28 cellular contexts compared by ENCODE assay signal in the genomic region with DNA sequence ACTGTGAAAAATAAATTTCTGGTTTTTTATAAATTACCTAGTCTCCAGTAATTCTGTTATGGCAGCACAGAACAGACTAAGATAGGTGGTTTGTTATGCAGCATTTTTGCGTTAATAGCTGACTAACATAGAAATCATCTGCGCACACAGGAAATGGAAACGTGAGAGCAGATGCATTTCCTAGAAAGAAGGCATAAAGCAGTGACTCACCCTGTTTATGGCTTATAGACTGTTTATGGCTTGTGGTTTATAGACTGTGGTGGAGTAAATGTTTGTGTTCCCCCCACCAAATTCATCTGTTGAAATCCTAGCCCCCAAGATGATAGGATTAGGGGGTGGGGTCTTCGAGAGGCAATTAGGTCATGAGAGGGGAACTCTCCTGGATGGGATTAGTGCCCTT. TPM values are rescaled to one million over a fixed set of nuclear protein-coding genes. Genes with fewer than 3 reads are reported as not detected.
DNase-seq lines count a peak whose midpoint lies in the region; ATAC-seq and TF ChIP-seq lines count a peak whose summit lies in the region.
"Had no signal": no experiment of that assay in that cellular context is flagged by ENCODE, and none has a peak within 500 bp of the region (broad histone marks: within the 10 kb centered on the region; RNA-seq: fewer than 3 reads in every experiment).

No MANE protein-coding gene starts in this region.

- peaks cover 20% of the 10 kb centered on the region for H3K27me3 Mint-ChIP-seq in activated T-helper 17 cell treated with anti-CD3 and anti-CD28 coated beads, Interleukin-2, amount 50 U/mL, for 72 hours
- H3K27me3 Mint-ChIP-seq in stimulated activated naive CD8-positive, alpha-beta T cell treated with anti-CD3 and anti-CD28 coated beads, Interleukin-15, amount 100 ng/mL, for 72 hours, result peaks cover 37% of the 10 kb centered on the region

- ATAC-seq in activated T-helper 17 cell treated with anti-CD3 and anti-CD28 coated beads, Interleukin-2, amount 50 U/mL, for 72 hours (replicated peaks), result peak; percentile 43
- peak; percentile 58 for ATAC-seq in foreskin keratinocyte
- no peak for ATAC-seq in stimulated activated naive CD8-positive, alpha-beta T cell treated with anti-CD3 and anti-CD28 coated beads, Interleukin-15, amount 100 ng/mL, for 72 hours
- ATAC-seq: gastroesophageal sphincter, left colon, T-cell had no signal

- H3K27me3 ChIP-seq in foreskin keratinocyte (no peaks in the 10 kb centered on the region), tibial nerve (no peaks in the 10 kb centered on the region)
- H3K27me3 ChIP-seq: gastroesophageal sphincter, sigmoid colon, stomach, upper lobe of left lung had no signal

- H3K27ac ChIP-seq in foreskin keratinocyte (peak overlapping the region; percentile 51), tibial nerve (no peak overlapping the region)
- H3K27ac ChIP-seq: gastroesophageal sphincter, sigmoid colon, stomach, upper lobe of left lung had no signal

- peaks cover 0 to 14% (median 0%) of the 10 kb centered on the region in 3 donors for H3K36me3 ChIP-seq in tibial nerve
- H3K36me3 ChIP-seq: BE2C, HAP-1 had no signal

- no peak overlapping the region for H3K4me3 Mint-ChIP-seq in activated T-helper 17 cell treated with anti-CD3 and anti-CD28 coated beads, Interleukin-2, amount 50 U/mL, for 72 hours
- no peak overlapping the region for H3K4me3 Mint-ChIP-seq in stimulated activated naive CD8-positive, alpha-beta T cell treated with anti-CD3 and anti-CD28 coated beads, Interleukin-15, amount 100 ng/mL, for 72 hours
- H3K4me3 Mint-ChIP-seq: IgD-negative memory B cell; natural killer cell treated with Interleukin-12 subunit alpha and Interleukin-12 subunit beta and Interleukin-15 and Interleukin-18, amount 100 ng/mL, for 72 hours; T-cell had no signal

- no peaks in the 10 kb centered on the region for H3K36me3 Mint-ChIP-seq in activated T-helper 17 cell treated with anti-CD3 and anti-CD28 coated beads, Interleukin-2, amount 50 U/mL, for 72 hours (ENCODE audit: low read depth)
- H3K36me3 Mint-ChIP-seq: IgD-negative memory B cell; natural killer cell treated with Interleukin-12 subunit alpha and Interleukin-12 subunit beta and Interleukin-15 and Interleukin-18, amount 100 ng/mL, for 72 hours; T-cell had no signal

- WGBS in tibial nerve, 2 donors, result 91 to 99% methylated on average over 4 of the region's 4 CpGs

- TF ChIP-seq EP300 in tibial nerve (IDR thresholded peaks at IDR 0.05), result no peak

- H3K9me3 ChIP-seq in tibial nerve, result no peaks in the 10 kb centered on the region
- H3K9me3 ChIP-seq: BE2C, gastroesophageal sphincter, HAP-1, stomach, upper lobe of left lung had no signal

- no peak overlapping the region for H3K27ac Mint-ChIP-seq in activated T-helper 17 cell treated with anti-CD3 and anti-CD28 coated beads, Interleukin-2, amount 50 U/mL, for 72 hours
- H3K27ac Mint-ChIP-seq in stimulated activated naive CD8-positive, alpha-beta T cell treated with anti-CD3 and anti-CD28 coated beads, Interleukin-15, amount 100 ng/mL, for 72 hours, result no peak overlapping the region
- H3K27ac Mint-ChIP-seq: IgD-negative memory B cell; natural killer cell treated with Interleukin-12 subunit alpha and Interleukin-12 subunit beta and Interleukin-15 and Interleukin-18, amount 100 ng/mL, for 72 hours; T-cell had no signal

- no peak for TF ChIP-seq POLR2A in tibial nerve (IDR thresholded peaks at IDR 0.05)

- H3K9me3 Mint-ChIP-seq in activated T-helper 17 cell treated with anti-CD3 and anti-CD28 coated beads, Interleukin-2, amount 50 U/mL, for 72 hours, result peaks cover 4% of the 10 kb centered on the region
- peaks cover 1 to 2% of the 10 kb centered on the region in 2 donors for H3K9me3 Mint-ChIP-seq in stimulated activated naive CD8-positive, alpha-beta T cell treated with anti-CD3 and anti-CD28 coated beads, Interleukin-15, amount 100 ng/mL, for 72 hours
- H3K9me3 Mint-ChIP-seq: natural killer cell treated with Interleukin-12 subunit alpha and Interleukin-12 subunit beta and Interleukin-15 and Interleukin-18, amount 100 ng/mL, for 72 hours had no signal

- no peak overlapping the region for H3K4me3 ChIP-seq in tibial nerve
- H3K4me3 ChIP-seq: gastroesophageal sphincter, HAP-1, sigmoid colon, stomach, upper lobe of left lung had no signal

- TF ChIP-seq CTCF in foreskin keratinocyte (conservative IDR thresholded peaks at IDR 0.05), result no peak
- TF ChIP-seq CTCF in tibial nerve (IDR thresholded peaks at IDR 0.05), result no peak

- DNase-seq in EH (ENCODE audit: low read depth), result peak; percentile 76
- peak; percentile 61 for DNase-seq in HT1080 (ENCODE audit: low read depth)
- DNase-seq in foreskin keratinocyte, result peak; percentile 69 to 88
- no peak for DNase-seq in SKM-1 treated with dmso at 0.1 percent for 144 hours (lab: John Stamatoyannopoulos, UW; ENCODE audit: unreplicated experiment)
- no peak for DNase-seq in tibial nerve (ENCODE audit: low spot score in 2 of 2)
- DNase-seq in stimulated activated naive CD8-positive, alpha-beta T cell treated with anti-CD3 and anti-CD28 coated beads, Interleukin-15, amount 100 ng/mL, for 72 hours, result no peak
- no peak for DNase-seq in COLO668 (lab: John Stamatoyannopoulos, UW; ENCODE audit: unreplicated experiment)
- DNase-seq: activated CD4-positive, alpha-beta T cell treated with anti-CD3 and anti-CD28 coated beads for 48 hours; activated naive CD4-positive, alpha-beta T cell treated with anti-CD3 and anti-CD28 coated beads, Interleukin-2, amount 50 U/mL, for 16 hours; activated T-cell treated with anti-CD3 and anti-CD28 coated beads for 4 hours; BE2C; Calu3; cortex of kidney; left colon; NCI-H2029 treated with DMSO at 0.1 percent for 48 hours; NCI-H510A; posterior cingulate gyrus; Right ventricle myocardium superior; sigmoid colon; stimulated activated CD4-positive, alpha-beta T cell treated with anti-CD3 and anti-CD28 coated beads, Interleukin-2, amount 100 ng/mL, for 24 hours; stomach; T-cell; upper lobe of left lung had no signal

- H3K4me1 ChIP-seq in foreskin keratinocyte, result peaks cover 49% of the 10 kb centered on the region
- peaks cover 0 to 11% (median 0%) of the 10 kb centered on the region in 4 donors for H3K4me1 ChIP-seq in tibial nerve
- H3K4me1 ChIP-seq: BE2C, HAP-1 had no signal

- H3K4me1 Mint-ChIP-seq in activated T-helper 17 cell treated with anti-CD3 and anti-CD28 coated beads, Interleukin-2, amount 50 U/mL, for 72 hours, result no peaks in the 10 kb centered on the region
- H3K4me1 Mint-ChIP-seq in stimulated activated naive CD8-positive, alpha-beta T cell treated with anti-CD3 and anti-CD28 coated beads, Interleukin-15, amount 100 ng/mL, for 72 hours, result no peaks in the 10 kb centered on the region
- H3K4me1 Mint-ChIP-seq: IgD-negative memory B cell, T-cell had no signal

RNA-seq across cellular contexts. Expression of gene OSMR, which starts 18.3 kb away (rescaled TPM):
- total RNA-seq in HT1080 (2014; rRNA removed; shearing (Covaris generic)), result 21.9 and 31.2 TPM in 2 replicates
- polyA plus RNA-seq in HT1080 (2015; cell fraction: cytosol; rRNA removed), result 60.8 and 77.0 TPM in 2 replicates
- 205 and 206 TPM in 2 replicates for polyA plus RNA-seq in HT1080 (2015; cell fraction: nucleus; rRNA removed)
- total RNA-seq in activated T-helper 17 cell treated with anti-CD3 and anti-CD28 coated beads, Interleukin-2, amount 50 U/mL, for 72 hours, result under 1 TPM; 0.19 to 0.26 TPM
- total RNA-seq in foreskin keratinocyte, result 28.0 and 31.5 TPM in 2 replicates
- polyA plus RNA-seq in foreskin keratinocyte, result 9.2 and 11.5 TPM in 2 replicates
- total RNA-seq in tibial nerve, result 10 to 100 TPM; 33.1 to 97.5 (median 42.8) TPM
- polyA plus RNA-seq: IgD-negative memory B cell had no signal

Comparison
In these comparisons a context has a peak if more than half of its experiments do, and no peak if none do; other contexts are left out.
1. DNase-seq: peak in EH (single experiment), HT1080 (single experiment) and foreskin keratinocyte (2 of 2); none in SKM-1 treated with dmso at 0.1 percent for 144 hours (single experiment), tibial nerve (0 of 2), stimulated activated naive CD8-positive, alpha-beta T cell treated with anti-CD3 and anti-CD28 coated beads, Interleukin-15, amount 100 ng/mL, for 72 hours (0 of 2) and COLO668 (single experiment).
2. RNA of gene OSMR, which starts 18.3 kb away (total RNA-seq): 33.1 to 97.5 TPM in tibial nerve, 28.0 to 31.5 TPM in foreskin keratinocyte and 21.9 to 31.2 TPM in HT1080; 0.19 to 0.26 TPM in activated T-helper 17 cell treated with anti-CD3 and anti-CD28 coated beads, Interleukin-2, amount 50 U/mL, for 72 hours; every median in the first group is over 10 times any median in the second.